In genomic region chr10:7260412-7260900, GRCh38 we compare ENCODE assay signal across 8 cellular contexts.
DNase-seq lines count a peak whose midpoint lies in the region; ATAC-seq and FAIRE-seq lines count a peak whose summit lies in the region.

No MANE protein-coding gene starts in this region.

- 0 out of 2 replicates have a peak, but pooled peaks cover 6% of the 10 kb centered on the region for H3K9me3 ChIP-seq in BLaER1

- DNase-seq in RCC 7860 (ENCODE audit: low spot score), result peak; percentile 42
- DNase-seq in dermis microvascular lymphatic vessel endothelial cell (ENCODE audit: low read depth in 2 of 2), result peak; percentile 46 to 75
- peak; percentile 74 to 85 for DNase-seq in lung microvascular endothelial cell (ENCODE audit: low read depth in 2 of 2)
- peak; percentile 81 for DNase-seq in ureter (ENCODE audit: low spot score)
- no peak for DNase-seq in NCI-H2029 treated with DMSO at 0.1 percent for 48 hours (lab: John Stamatoyannopoulos, UW)

- H3K36me3 ChIP-seq in BLaER1, result peaks cover 33% of the 10 kb centered on the region

- H3K9ac ChIP-seq in BLaER1, result peak overlapping the region; percentile 67

- peak overlapping the region; percentile 90 for H3K4me2 ChIP-seq in BLaER1

- H3K27me3 ChIP-seq in BLaER1, result no peaks in the 10 kb centered on the region

- H4K20me1 ChIP-seq in BLaER1, result no peaks in the 10 kb centered on the region

- peak overlapping the region; percentile 38; the same call in 1 of the 2 replicates for H3K4me3 ChIP-seq in BLaER1

- peak overlapping the region; percentile 87 for H3K27ac ChIP-seq in BLaER1

- no peak for FAIRE-seq in RCC 7860 (lab: Jason Lieb, UNC)

- peaks cover 98% of the 10 kb centered on the region for H3K4me1 ChIP-seq in BLaER1

- ATAC-seq in GM18508 (IDR thresholded peaks at IDR 0.05; ENCODE audit: insufficient read depth, unreplicated experiment) (peak; percentile 73), HG03139 (IDR thresholded peaks at IDR 0.05; ENCODE audit: unreplicated experiment) (peak; percentile 63)
